Comparison of ENCODE assay signal across 1 cellular context in the genomic region with DNA sequence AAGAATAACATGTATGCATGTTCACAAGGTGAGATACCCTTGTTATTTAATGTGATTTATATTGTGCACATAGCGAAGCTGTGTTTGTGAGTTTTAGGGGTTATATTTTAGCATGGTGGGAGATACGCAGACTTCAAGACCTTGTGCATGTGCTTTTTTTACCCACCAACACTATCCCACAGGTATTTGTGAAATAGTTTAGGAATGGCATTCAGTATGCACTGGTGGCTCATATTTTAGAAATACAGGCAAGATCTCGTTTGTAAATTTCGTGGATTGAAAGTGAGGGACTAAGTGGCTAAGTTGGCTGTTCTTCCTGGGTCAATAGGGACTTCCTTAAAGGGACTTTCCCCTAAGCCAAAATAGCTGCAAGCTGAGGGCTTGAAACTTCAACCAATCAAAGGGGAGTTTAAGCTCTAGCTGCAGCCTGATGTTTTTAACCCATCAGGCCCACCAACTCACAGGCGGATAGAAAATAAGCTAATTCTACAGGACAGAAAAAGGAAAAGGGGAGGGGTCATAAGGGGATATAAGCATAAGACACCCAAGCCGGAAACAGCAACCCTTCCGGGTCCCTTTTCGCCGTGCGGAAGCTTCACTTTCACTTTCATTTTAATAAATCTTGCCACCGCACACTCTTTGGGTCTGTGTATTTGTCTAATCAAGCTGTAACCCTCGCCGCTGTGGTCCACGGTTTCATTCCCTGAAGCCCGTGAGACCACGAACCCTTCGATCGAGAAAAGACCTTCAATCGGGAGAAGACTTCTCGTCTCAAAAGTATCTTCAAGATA.
TF ChIP-seq lines count a peak whose summit lies in the region.

No MANE protein-coding gene starts in this region.

TF ChIP-seq in WTC11, 78 proteins besides CTCF, POLR2A, EP300 and RAD21 (continued from another document):
- TF ChIP-seq, protein P1, sequence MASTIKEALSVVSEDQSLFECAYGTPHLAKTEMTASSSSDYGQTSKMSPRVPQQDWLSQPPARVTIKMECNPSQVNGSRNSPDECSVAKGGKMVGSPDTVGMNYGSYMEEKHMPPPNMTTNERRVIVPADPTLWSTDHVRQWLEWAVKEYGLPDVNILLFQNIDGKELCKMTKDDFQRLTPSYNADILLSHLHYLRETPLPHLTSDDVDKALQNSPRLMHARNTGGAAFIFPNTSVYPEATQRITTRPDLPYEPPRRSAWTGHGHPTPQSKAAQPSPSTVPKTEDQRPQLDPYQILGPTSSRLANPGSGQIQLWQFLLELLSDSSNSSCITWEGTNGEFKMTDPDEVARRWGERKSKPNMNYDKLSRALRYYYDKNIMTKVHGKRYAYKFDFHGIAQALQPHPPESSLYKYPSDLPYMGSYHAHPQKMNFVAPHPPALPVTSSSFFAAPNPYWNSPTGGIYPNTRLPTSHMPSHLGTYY (CRISPR knock-in tag; IDR thresholded peaks at IDR 0.05), result no peak
